In the genomic region with DNA sequence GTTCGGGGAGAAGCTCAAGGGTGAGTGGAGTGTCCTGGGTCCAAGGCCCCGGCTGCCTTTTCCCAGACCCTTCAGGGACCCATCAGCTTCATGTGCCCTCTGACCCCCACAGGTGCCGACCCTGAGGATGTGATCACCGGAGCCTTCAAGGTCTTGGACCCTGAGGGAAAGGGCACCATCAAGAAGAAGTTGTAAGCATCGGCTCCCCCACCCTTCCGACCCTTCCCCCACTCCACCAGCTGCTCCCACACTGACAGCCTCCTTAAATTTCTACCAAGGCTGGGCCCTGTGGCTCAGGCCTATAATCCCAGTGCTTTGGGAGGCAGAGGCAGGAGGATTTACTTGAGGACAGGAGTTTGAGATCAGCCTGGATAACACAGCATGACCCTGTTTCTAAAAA, we compare ENCODE assay signal across 11 cellular contexts. TPM values are rescaled to one million over a fixed set of nuclear protein-coding genes. Genes with fewer than 3 reads are reported as not detected.
DNase-seq lines count a peak whose midpoint lies in the region; ATAC-seq and TF ChIP-seq lines count a peak whose summit lies in the region.
"Had no signal": no experiment of that assay in that cellular context is flagged by ENCODE, and none has a peak within 500 bp of the region (broad histone marks: within the 10 kb centered on the region; RNA-seq: fewer than 3 reads in every experiment).

No MANE protein-coding gene starts in this region.

- no peak for TF ChIP-seq CTCF in Caco-2 (IDR thresholded peaks at IDR 0.05; ENCODE audit: insufficient read depth in 1 of 2, low read depth in 1 of 2, low read length in 1 of 2, severe bottlenecking in 1 of 2, unreplicated experiment in 1 of 2)
- TF ChIP-seq CTCF in RWPE2 (IDR thresholded peaks at IDR 0.05; ENCODE audit: poor library complexity, severe bottlenecking), result no peak
- TF ChIP-seq CTCF in esophagus squamous epithelium (IDR thresholded peaks at IDR 0.05), result no peak
- no peak for TF ChIP-seq CTCF in prostate gland (IDR thresholded peaks at IDR 0.05)

- H3K27ac ChIP-seq in RWPE2 (ENCODE audit: poor library complexity, severe bottlenecking) (peak overlapping the region; percentile 91), esophagus squamous epithelium (peak overlapping the region; percentile 93 to 99 (median 99)), skin epidermis (peak overlapping the region in 18 of 21 experiments; percentile 13 to 100 (median 98)), prostate gland (peak overlapping the region in 1 of 2 donors; percentile 98)

- H3K4me3 ChIP-seq in Caco-2 (ENCODE audit: low read depth, low read length) (peak overlapping the region; percentile 15; the same call in 1 of the 2 replicates), RWPE2 (ENCODE audit: severe bottlenecking) (no peak overlapping the region), esophagus squamous epithelium (no peak overlapping the region), skin epidermis (no peak overlapping the region), prostate gland (no peak overlapping the region)

- DNase-seq in Caco-2, result no peak
- no peak for DNase-seq in RWPE2 (ENCODE audit: low spot score)
- no peak for DNase-seq in esophagus squamous epithelium (lab: John Stamatoyannopoulos, UW)
- no peak for DNase-seq in COLO668 (lab: John Stamatoyannopoulos, UW; ENCODE audit: unreplicated experiment)
- no peak for DNase-seq in middle frontal gyrus (ENCODE audit: extremely low spot score, low spot score)
- no peak for DNase-seq in nucleus accumbens (lab: John Stamatoyannopoulos, UW)
- DNase-seq in prostate gland (ENCODE audit: low spot score), result no peak
- DNase-seq: cortex of kidney, EL, NCI-H1417 treated with DMSO at 0.1 percent for 48 hours had no signal

- no peak for ATAC-seq in RWPE2 (ENCODE audit: low read depth)

- H3K4me3 Mint-ChIP-seq in Caco-2 (ENCODE audit: unreplicated experiment), result no peak overlapping the region

- H3K9me3 ChIP-seq in Caco-2 (no peaks in the 10 kb centered on the region), RWPE2 (ENCODE audit: severe bottlenecking) (no peaks in the 10 kb centered on the region), esophagus squamous epithelium (no peaks in the 10 kb centered on the region), prostate gland (no peaks in the 10 kb centered on the region)

- CTCF ChIA-PET in Caco-2 (lab: Charles Lee), result no interaction called here

- H3K4me1 Mint-ChIP-seq in Caco-2 (ENCODE audit: low read depth, unreplicated experiment), result peaks cover 26% of the 10 kb centered on the region

- H3K36me3 Mint-ChIP-seq in Caco-2 (ENCODE audit: insufficient read depth, unreplicated experiment), result peaks cover 24% of the 10 kb centered on the region

- POLR2A ChIA-PET in Caco-2 (lab: Charles Lee), result interaction anchor here (1.1 kb wide), 1 partner anchor 21 kb away, joined by 4 read pairs; a partner anchor contains a TSS

- no peaks in the 10 kb centered on the region for H3K36me3 ChIP-seq in Caco-2 (ENCODE audit: control insufficient read depth, insufficient read depth, low read length)
- H3K36me3 ChIP-seq in RWPE2 (ENCODE audit: low read depth), result no peaks in the 10 kb centered on the region
- no peaks in the 10 kb centered on the region for H3K36me3 ChIP-seq in esophagus squamous epithelium
- H3K36me3 ChIP-seq in prostate gland, result no peaks in the 10 kb centered on the region

- BruUV-seq in Caco-2 (replicated peaks; lab: Mats Ljungman, UMichigan), result no TSS peak

- intact Hi-C loops in Caco-2 (cut with micrococcal nuclease; ENCODE audit: unreplicated experiment), result no loop called here
- intact Hi-C loops in esophagus squamous epithelium (cut with DNase I), result no loop called here
- intact Hi-C loops in prostate gland (cut with DNase I), result loop anchor here (10.0 kb wide), 1 partner anchor 282 kb away; a partner anchor contains a TSS

- H3K27me3 Mint-ChIP-seq in Caco-2 (ENCODE audit: insufficient read depth, unreplicated experiment), result no peaks in the 10 kb centered on the region

- H3K27me3 ChIP-seq in Caco-2 (replicated peaks; ENCODE audit: control insufficient read depth, insufficient read depth, low read length) (no peaks in the 10 kb centered on the region), RWPE2 (ENCODE audit: insufficient read depth, poor library complexity, severe bottlenecking) (no peaks in the 10 kb centered on the region), esophagus squamous epithelium (no peaks in the 10 kb centered on the region), prostate gland (replicated peaks; ENCODE audit: insufficient read depth) (no peaks in the 10 kb centered on the region)

- H3K4me1 ChIP-seq in Caco-2, result peaks cover 22% of the 10 kb centered on the region
- peaks cover 4% of the 10 kb centered on the region for H3K4me1 ChIP-seq in RWPE2 (ENCODE audit: insufficient read depth, poor library complexity, severe bottlenecking)
- peaks cover 16 to 44% (median 17%) of the 10 kb centered on the region in 3 donors for H3K4me1 ChIP-seq in esophagus squamous epithelium
- H3K4me1 ChIP-seq in prostate gland (replicated peaks), result peaks cover 3% of the 10 kb centered on the region

- no peak overlapping the region for H3K27ac Mint-ChIP-seq in Caco-2 (ENCODE audit: unreplicated experiment)

- no peaks in the 10 kb centered on the region for H3K9me3 Mint-ChIP-seq in Caco-2 (ENCODE audit: unreplicated experiment)

- TF ChIP-seq POLR2A in esophagus squamous epithelium (IDR thresholded peaks at IDR 0.05) (no peak), prostate gland (IDR thresholded peaks at IDR 0.05) (no peak)

- 83 to 100% methylated on average over 3 to 6 of the region's 6 CpGs for WGBS in esophagus squamous epithelium, 2 donors
- 95% methylated on average over 6 of the region's 6 CpGs for WGBS in prostate gland

RNA-seq across cellular contexts. Expression of a gene that starts 1.9 kb away (rescaled TPM):
- 2.7 and 2.9 TPM in 2 replicates for total RNA-seq in Caco-2 (2022)
- total RNA-seq in esophagus squamous epithelium, result not detected
- 10 to 100 TPM in 1 of 2 donors, 1 to 10 TPM in 1; 3.5 to 23.5 TPM for total RNA-seq in prostate gland

RNA-seq across cellular contexts. Expression of a gene that starts 5.9 kb away (rescaled TPM):
- total RNA-seq in Caco-2 (2022) (0.21 and 0.34 TPM in 2 replicates), esophagus squamous epithelium (1 to 10 TPM; 1.2 to 7.1 (median 2.7) TPM), prostate gland (1 to 10 TPM; 3.0 to 4.2 TPM)

RNA-seq across cellular contexts. Expression of a gene that starts 6.2 kb away (rescaled TPM):
- total RNA-seq in Caco-2 (2022) (36.9 and 40.5 TPM in 2 replicates), esophagus squamous epithelium (10 to 100 TPM; 21.9 to 33.9 (median 26.1) TPM), prostate gland (10 to 100 TPM; 40.3 to 59.4 TPM)

RNA-seq across cellular contexts. Expression of a gene that starts 18.7 kb away (rescaled TPM):
- total RNA-seq in Caco-2 (2022) (12.8 and 13.4 TPM in 2 replicates), esophagus squamous epithelium (1 to 10 TPM; 2.8 to 5.9 (median 4.5) TPM), prostate gland (10 to 100 TPM; 11.9 to 12.2 TPM)

RNA-seq across cellular contexts. Expression of a gene that starts 21.4 kb away (rescaled TPM):
- total RNA-seq in Caco-2 (2022) (50.1 and 51.8 TPM in 2 replicates), esophagus squamous epithelium (10 to 100 TPM; 21.9 to 38.0 (median 28.5) TPM), prostate gland (10 to 100 TPM; 32.9 to 46.4 TPM)
